In genomic region chr19:11539495-11540365, GRCh38 we compare ENCODE assay signal across 11 cellular contexts. TPM values are rescaled to one million over a fixed set of nuclear protein-coding genes. Genes with fewer than 3 reads are reported as not detected.
DNase-seq lines count a peak whose midpoint lies in the region; ATAC-seq and TF ChIP-seq lines count a peak whose summit lies in the region.
"Had no signal": no experiment of that assay in that cellular context is flagged by ENCODE, and none has a peak within 500 bp of the region (broad histone marks: within the 10 kb centered on the region; RNA-seq: fewer than 3 reads in every experiment).

No MANE protein-coding gene starts in this region.

- no peak overlapping the region for H3K4me3 Mint-ChIP-seq in activated T-helper 17 cell treated with anti-CD3 and anti-CD28 coated beads, Interleukin-2, amount 50 U/mL, for 72 hours

- no peaks in the 10 kb centered on the region for H3K9me3 Mint-ChIP-seq in activated T-helper 17 cell treated with anti-CD3 and anti-CD28 coated beads, Interleukin-2, amount 50 U/mL, for 72 hours

- H3K9me3 ChIP-seq in skeletal muscle tissue (ENCODE audit: control insufficient read depth in 3 of 3, low read length in 3 of 3) (no peaks in the 10 kb centered on the region), Karpas-422 (ENCODE audit: low read length) (no peaks in the 10 kb centered on the region)
- H3K9me3 ChIP-seq: adrenal gland had no signal

- H3K9ac ChIP-seq in skeletal muscle tissue (ENCODE audit: low read depth in 1 of 3, low read length in 3 of 3) (peak overlapping the region; percentile 57 to 71 (median 64)), Karpas-422 (ENCODE audit: low read length) (no peak overlapping the region)

- no peak for ATAC-seq in activated T-helper 17 cell treated with anti-CD3 and anti-CD28 coated beads, Interleukin-2, amount 50 U/mL, for 72 hours (replicated peaks)
- no peak for ATAC-seq in GM19452 (IDR thresholded peaks at IDR 0.05; ENCODE audit: unreplicated experiment)

- no peaks in the 10 kb centered on the region for H4K20me1 ChIP-seq in Karpas-422 (ENCODE audit: insufficient read depth, low read depth, low read length)

- no peaks in the 10 kb centered on the region for H3K36me3 Mint-ChIP-seq in activated T-helper 17 cell treated with anti-CD3 and anti-CD28 coated beads, Interleukin-2, amount 50 U/mL, for 72 hours (ENCODE audit: low read depth)

- H3K4me2 ChIP-seq in Karpas-422 (ENCODE audit: low read depth, low read length, poor library complexity, severe bottlenecking): no peak overlapping the region

- no peaks in the 10 kb centered on the region for H3K9me2 ChIP-seq in Karpas-422 (replicated peaks; ENCODE audit: insufficient read depth, low read length)

- in situ Hi-C loops in GM13976 (cut with MboI; ENCODE audit: low sequenced_read_pairs, unreplicated experiment): no loop called here
- in situ Hi-C loops in astrocyte of the cerebellum (cut with HindIII; ENCODE audit: low sequenced_read_pairs): no loop called here

- no peak overlapping the region for H3K27ac Mint-ChIP-seq in activated T-helper 17 cell treated with anti-CD3 and anti-CD28 coated beads, Interleukin-2, amount 50 U/mL, for 72 hours

- H3K27ac ChIP-seq in skeletal muscle tissue (ENCODE audit: low read depth, low read length) (peak overlapping the region; percentile 73), Karpas-422 (ENCODE audit: low read length) (no peak overlapping the region)

- peaks cover 11 to 13% (median 12%) of the 10 kb centered on the region in 3 donors for H3K4me1 ChIP-seq in skeletal muscle tissue (ENCODE audit: control insufficient read depth in 3 of 3, insufficient read depth in 3 of 3, low read length in 3 of 3)
- H3K4me1 ChIP-seq in Karpas-422 (ENCODE audit: low read length): peaks cover 12% of the 10 kb centered on the region

- no peaks in the 10 kb centered on the region for H3K79me2 ChIP-seq in Karpas-422 (ENCODE audit: low read length)

- H3K4me3 ChIP-seq in astrocyte of the cerebellum (ENCODE audit: low read depth, low read length) (peak overlapping the region; percentile 21), iPS-11a (ENCODE audit: low read depth, low read length) (peak overlapping the region; percentile 35), skeletal muscle tissue (ENCODE audit: low read length in 3 of 3) (peak overlapping the region; percentile 42 to 63 (median 51)), Karpas-422 (ENCODE audit: low read length) (no peak overlapping the region)

- TF ChIP-seq CTCF in GM13976 (IDR thresholded peaks at IDR 0.05; ENCODE audit: borderline replicate concordance, control extremely low read depth, extremely low read depth, insufficient read depth, missing control alignments) (no peak), astrocyte of the cerebellum (IDR thresholded peaks at IDR 0.05; ENCODE audit: low read depth, low read length, missing control alignments) (no peak)

- peaks cover 5% of the 10 kb centered on the region for H3K4me1 Mint-ChIP-seq in activated T-helper 17 cell treated with anti-CD3 and anti-CD28 coated beads, Interleukin-2, amount 50 U/mL, for 72 hours

- H3K36me3 ChIP-seq in skeletal muscle tissue (ENCODE audit: control insufficient read depth in 3 of 3, insufficient read depth in 3 of 3, low read length in 3 of 3) (no peaks in the 10 kb centered on the region), Karpas-422 (ENCODE audit: insufficient read depth, low read length) (no peaks in the 10 kb centered on the region)
- H3K36me3 ChIP-seq: adrenal gland had no signal

- peaks cover 20% of the 10 kb centered on the region for H3K27me3 Mint-ChIP-seq in activated T-helper 17 cell treated with anti-CD3 and anti-CD28 coated beads, Interleukin-2, amount 50 U/mL, for 72 hours

- peaks cover 2 to 10% (median 10%) of the 10 kb centered on the region in 3 donors for H3K27me3 ChIP-seq in skeletal muscle tissue (ENCODE audit: control insufficient read depth in 3 of 3, insufficient read depth in 3 of 3, low read length in 3 of 3)
- H3K27me3 ChIP-seq in Karpas-422 (ENCODE audit: low read length): no peaks in the 10 kb centered on the region

- H2AFZ ChIP-seq in Karpas-422 (ENCODE audit: low read length): no peak overlapping the region

- DNase-seq in GM13976 (ENCODE audit: low spot score) (peak; percentile 64), astrocyte of the cerebellum (ENCODE audit: low read depth) (no peak), Karpas-422 (no peak)
- no peak for DNase-seq in stimulated activated naive CD4-positive, alpha-beta T cell treated with Interleukin-2 at 50 U/mL for 16 hours (lab: John Stamatoyannopoulos, UW)
- DNase-seq: activated CD4-positive, CD25-positive, alpha-beta regulatory T cell; adrenal gland had no signal

RNA-seq across cellular contexts. Expression of gene CNN1, which starts 1.1 kb away (rescaled TPM):
- total RNA-seq in skeletal muscle tissue: 28.7 TPM
- total RNA-seq in activated T-helper 17 cell treated with anti-CD3 and anti-CD28 coated beads, Interleukin-2, amount 50 U/mL, for 72 hours: not detected
- not detected in 2 replicates for total RNA-seq in Karpas-422 (2014; rRNA removed; shearing (Covaris generic); ENCODE audit: low replicate concordance)
- total RNA-seq: NCI-H460 had no signal

RNA-seq across cellular contexts. Expression of gene ECSIT, which starts 10.8 kb away (rescaled TPM):
- 43.8 TPM for total RNA-seq in skeletal muscle tissue
- 10 to 100 TPM; 44.2 to 53.3 TPM for total RNA-seq in activated T-helper 17 cell treated with anti-CD3 and anti-CD28 coated beads, Interleukin-2, amount 50 U/mL, for 72 hours
- total RNA-seq in Karpas-422 (2014; rRNA removed; shearing (Covaris generic); ENCODE audit: low replicate concordance): 59.8 and 86.0 TPM in 2 replicates

RNA-seq across cellular contexts. Expression of gene ELOF1, which starts 19.3 kb away (rescaled TPM):
- total RNA-seq in skeletal muscle tissue: 16.2 TPM
- total RNA-seq in activated T-helper 17 cell treated with anti-CD3 and anti-CD28 coated beads, Interleukin-2, amount 50 U/mL, for 72 hours: 10 to 100 TPM; 48.0 to 66.5 TPM
- total RNA-seq in Karpas-422 (2014; rRNA removed; shearing (Covaris generic); ENCODE audit: low replicate concordance): 52.5 and 84.1 TPM in 2 replicates

RNA-seq across cellular contexts. Expression of gene ZNF653, which starts 34.1 kb away (rescaled TPM):
- total RNA-seq in skeletal muscle tissue: 5.7 TPM
- total RNA-seq in activated T-helper 17 cell treated with anti-CD3 and anti-CD28 coated beads, Interleukin-2, amount 50 U/mL, for 72 hours: 10 to 100 TPM; 18.8 to 26.3 TPM
- total RNA-seq in Karpas-422 (2014; rRNA removed; shearing (Covaris generic); ENCODE audit: low replicate concordance): 6.1 and 11.3 TPM in 2 replicates

RNA-seq across cellular contexts. Expression of gene ACP5, which starts 37.7 kb away (rescaled TPM):
- 3.7 TPM for total RNA-seq in skeletal muscle tissue
- 10 to 100 TPM; 19.9 to 26.3 TPM for total RNA-seq in activated T-helper 17 cell treated with anti-CD3 and anti-CD28 coated beads, Interleukin-2, amount 50 U/mL, for 72 hours
- 24.0 and 55.1 TPM in 2 replicates for total RNA-seq in Karpas-422 (2014; rRNA removed; shearing (Covaris generic); ENCODE audit: low replicate concordance)
- total RNA-seq: NCI-H460 had no signal

Comparison
In these comparisons a context has a peak if more than half of its experiments do, and no peak if none do; other contexts are left out.
1. RNA of gene CNN1, which starts 1.1 kb away (total RNA-seq): 28.7 TPM in skeletal muscle tissue (single experiment); not detected in activated T-helper 17 cell treated with anti-CD3 and anti-CD28 coated beads, Interleukin-2, amount 50 U/mL, for 72 hours and not detected in Karpas-422; every median in the first group is over 10 times any median in the second.